In genomic region chr14:100222219-100223093, GRCh38 we compare ENCODE assay signal across 8 cellular contexts. TPM values are rescaled to one million over a fixed set of nuclear protein-coding genes. Genes with fewer than 3 reads are reported as not detected.
DNase-seq lines count a peak whose midpoint lies in the region; ATAC-seq and TF ChIP-seq lines count a peak whose summit lies in the region.

No MANE protein-coding gene starts in this region.

- H3K4me3 ChIP-seq in endocrine pancreas (ENCODE audit: control insufficient read depth, insufficient read depth, low read length) = peak overlapping the region; percentile 74
- H3K4me3 ChIP-seq in sigmoid colon = peak overlapping the region in 3 of 4 donors; percentile 45 to 53 (median 51)

- intact Hi-C loops in sigmoid colon (cut with DNase I) = no loop called here

- TF ChIP-seq EP300 in sigmoid colon (IDR thresholded peaks at IDR 0.05) = no peak

- H3K9ac ChIP-seq in endocrine pancreas (ENCODE audit: control insufficient read depth, insufficient read depth, low read length) = no peak overlapping the region

- no peaks in the 10 kb centered on the region for H3K4me1 ChIP-seq in endocrine pancreas (ENCODE audit: control insufficient read depth, insufficient read depth, low read length)
- peaks cover 0 to 27% (median 20%) of the 10 kb centered on the region in 4 donors for H3K4me1 ChIP-seq in sigmoid colon

- peak overlapping the region; percentile 56 to 68 (median 64) for H3K27ac ChIP-seq in sigmoid colon

- TF ChIP-seq POLR2A in sigmoid colon (IDR thresholded peaks at IDR 0.05) = no peak

- ATAC-seq in GM18907 (IDR thresholded peaks at IDR 0.05; ENCODE audit: unreplicated experiment) (peak; percentile 27), HG03432 (IDR thresholded peaks at IDR 0.05; ENCODE audit: unreplicated experiment) (peak; percentile 16), GM19467 (IDR thresholded peaks at IDR 0.05; ENCODE audit: unreplicated experiment) (no peak)

- H3K36me3 ChIP-seq in endocrine pancreas (ENCODE audit: control insufficient read depth, insufficient read depth, low read length) = no peaks in the 10 kb centered on the region
- no peaks in the 10 kb centered on the region for H3K36me3 ChIP-seq in sigmoid colon

- H3K27me3 ChIP-seq in endocrine pancreas (ENCODE audit: control insufficient read depth, insufficient read depth, low read length) (no peaks in the 10 kb centered on the region), sigmoid colon (no peaks in the 10 kb centered on the region)

- DNase-seq in sigmoid colon (no peak), amygdala (lab: John Stamatoyannopoulos, UW) (no peak), COLO829 (ENCODE audit: low spot score) (no peak), mesenteric fat pad (ENCODE audit: low spot score) (no peak)

- no peaks in the 10 kb centered on the region for H3K9me3 ChIP-seq in endocrine pancreas (ENCODE audit: control insufficient read depth, low read length)
- H3K9me3 ChIP-seq in sigmoid colon = no peaks in the 10 kb centered on the region

- WGBS in sigmoid colon, 2 donors = 45 to 73% methylated on average over 14 of the region's 14 CpGs

- TF ChIP-seq CTCF in sigmoid colon (IDR thresholded peaks at IDR 0.05) = no peak

RNA-seq across cellular contexts. Expression of gene YY1, which starts 16.5 kb away (rescaled TPM):
- total RNA-seq in sigmoid colon (10 to 100 TPM; 53.9 to 61.5 (median 55.2) TPM), mesenteric fat pad (61.3 TPM)
- polyA plus RNA-seq in sigmoid colon = 10 to 100 TPM; 26.7 to 46.7 (median 40.2) TPM
